Comparison of ENCODE assay signal across 5 cellular contexts in genomic region chr17:37346879-37347402, GRCh38. TPM values are rescaled to one million over a fixed set of nuclear protein-coding genes. Genes with fewer than 3 reads are reported as not detected.
"Had no signal": no experiment of that assay in that cellular context is flagged by ENCODE, and none has a peak within 500 bp of the region (broad histone marks: within the 10 kb centered on the region; RNA-seq: fewer than 3 reads in every experiment).

No MANE protein-coding gene starts in this region.

RNA-seq across cellular contexts. Expression of gene C17orf78, which starts 28.8 kb away (rescaled TPM):
- total RNA-seq: GM23248, H1, HFFc6, HT1080, IMR-90 had no signal
- polyA plus RNA-seq: GM23248, H1, IMR-90 had no signal
